1 cellular context compared by ENCODE assay signal in the genomic region with DNA sequence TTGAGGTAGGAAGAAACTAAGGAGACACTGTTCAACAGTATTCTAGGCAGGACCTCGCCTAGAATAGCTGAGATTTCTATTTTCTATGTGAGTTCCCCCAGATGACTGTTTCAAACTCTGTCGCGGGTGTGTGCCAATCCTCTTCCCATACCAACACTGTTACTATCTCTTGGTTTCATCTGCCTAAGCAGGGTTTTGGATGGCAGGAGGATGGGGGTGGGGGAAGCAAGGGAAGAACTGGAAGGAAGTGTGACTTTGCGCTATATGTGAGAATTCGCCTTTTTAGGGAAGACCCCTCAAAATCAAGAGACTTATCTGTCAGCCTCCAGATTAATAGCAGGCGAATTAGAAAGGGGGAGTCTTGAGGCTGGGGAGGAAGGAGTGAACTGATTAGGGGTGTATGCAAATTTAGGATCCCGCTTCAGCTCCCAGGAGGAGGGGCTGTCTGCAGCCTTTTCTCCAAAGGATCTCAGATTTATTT.
TF ChIP-seq lines count a peak whose summit lies in the region.

No MANE protein-coding gene starts in this region.

TF ChIP-seq in K562, 482 proteins besides CTCF, POLR2A, EP300 and RAD21 (continues in another document):
- TF ChIP-seq NFRKB (IDR thresholded peaks at IDR 0.05; ENCODE audit: low read depth), result 0 out of 2 replicates have a peak, but pooled peaks have one; percentile 37
- TF ChIP-seq, protein P1, sequence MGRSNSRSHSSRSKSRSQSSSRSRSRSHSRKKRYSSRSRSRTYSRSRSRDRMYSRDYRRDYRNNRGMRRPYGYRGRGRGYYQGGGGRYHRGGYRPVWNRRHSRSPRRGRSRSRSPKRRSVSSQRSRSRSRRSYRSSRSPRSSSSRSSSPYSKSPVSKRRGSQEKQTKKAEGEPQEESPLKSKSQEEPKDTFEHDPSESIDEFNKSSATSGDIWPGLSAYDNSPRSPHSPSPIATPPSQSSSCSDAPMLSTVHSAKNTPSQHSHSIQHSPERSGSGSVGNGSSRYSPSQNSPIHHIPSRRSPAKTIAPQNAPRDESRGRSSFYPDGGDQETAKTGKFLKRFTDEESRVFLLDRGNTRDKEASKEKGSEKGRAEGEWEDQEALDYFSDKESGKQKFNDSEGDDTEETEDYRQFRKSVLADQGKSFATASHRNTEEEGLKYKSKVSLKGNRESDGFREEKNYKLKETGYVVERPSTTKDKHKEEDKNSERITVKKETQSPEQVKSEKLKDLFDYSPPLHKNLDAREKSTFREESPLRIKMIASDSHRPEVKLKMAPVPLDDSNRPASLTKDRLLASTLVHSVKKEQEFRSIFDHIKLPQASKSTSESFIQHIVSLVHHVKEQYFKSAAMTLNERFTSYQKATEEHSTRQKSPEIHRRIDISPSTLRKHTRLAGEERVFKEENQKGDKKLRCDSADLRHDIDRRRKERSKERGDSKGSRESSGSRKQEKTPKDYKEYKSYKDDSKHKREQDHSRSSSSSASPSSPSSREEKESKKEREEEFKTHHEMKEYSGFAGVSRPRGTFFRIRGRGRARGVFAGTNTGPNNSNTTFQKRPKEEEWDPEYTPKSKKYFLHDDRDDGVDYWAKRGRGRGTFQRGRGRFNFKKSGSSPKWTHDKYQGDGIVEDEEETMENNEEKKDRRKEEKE (IDR thresholded peaks at IDR 0.05; ENCODE audit: borderline replicate concordance in 1 of 2, control insufficient read depth in 1 of 2, low read depth in 2 of 2, low read length in 1 of 2), result peak in 1 of 2 experiments; percentile 81; a peak in 1 of 4 replicates
- TF ChIP-seq, protein P2, sequence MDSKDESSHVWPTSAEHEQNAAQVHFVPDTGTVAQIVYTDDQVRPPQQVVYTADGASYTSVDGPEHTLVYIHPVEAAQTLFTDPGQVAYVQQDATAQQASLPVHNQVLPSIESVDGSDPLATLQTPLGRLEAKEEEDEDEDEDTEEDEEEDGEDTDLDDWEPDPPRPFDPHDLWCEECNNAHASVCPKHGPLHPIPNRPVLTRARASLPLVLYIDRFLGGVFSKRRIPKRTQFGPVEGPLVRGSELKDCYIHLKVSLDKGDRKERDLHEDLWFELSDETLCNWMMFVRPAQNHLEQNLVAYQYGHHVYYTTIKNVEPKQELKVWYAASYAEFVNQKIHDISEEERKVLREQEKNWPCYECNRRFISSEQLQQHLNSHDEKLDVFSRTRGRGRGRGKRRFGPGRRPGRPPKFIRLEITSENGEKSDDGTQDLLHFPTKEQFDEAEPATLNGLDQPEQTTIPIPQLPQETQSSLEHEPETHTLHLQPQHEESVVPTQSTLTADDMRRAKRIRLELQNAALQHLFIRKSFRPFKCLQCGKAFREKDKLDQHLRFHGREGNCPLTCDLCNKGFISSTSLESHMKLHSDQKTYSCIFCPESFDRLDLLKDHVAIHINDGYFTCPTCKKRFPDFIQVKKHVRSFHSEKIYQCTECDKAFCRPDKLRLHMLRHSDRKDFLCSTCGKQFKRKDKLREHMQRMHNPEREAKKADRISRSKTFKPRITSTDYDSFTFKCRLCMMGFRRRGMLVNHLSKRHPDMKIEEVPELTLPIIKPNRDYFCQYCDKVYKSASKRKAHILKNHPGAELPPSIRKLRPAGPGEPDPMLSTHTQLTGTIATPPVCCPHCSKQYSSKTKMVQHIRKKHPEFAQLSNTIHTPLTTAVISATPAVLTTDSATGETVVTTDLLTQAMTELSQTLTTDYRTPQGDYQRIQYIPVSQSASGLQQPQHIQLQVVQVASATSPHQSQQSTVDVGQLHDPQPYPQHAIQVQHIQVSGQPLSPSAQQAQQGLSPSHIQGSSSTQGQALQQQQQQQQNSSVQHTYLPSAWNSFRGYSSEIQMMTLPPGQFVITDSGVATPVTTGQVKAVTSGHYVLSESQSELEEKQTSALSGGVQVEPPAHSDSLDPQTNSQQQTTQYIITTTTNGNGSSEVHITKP (IDR thresholded peaks at IDR 0.05; ENCODE audit: partially characterized antibody), result peak; percentile 61
- TF ChIP-seq, protein P3, sequence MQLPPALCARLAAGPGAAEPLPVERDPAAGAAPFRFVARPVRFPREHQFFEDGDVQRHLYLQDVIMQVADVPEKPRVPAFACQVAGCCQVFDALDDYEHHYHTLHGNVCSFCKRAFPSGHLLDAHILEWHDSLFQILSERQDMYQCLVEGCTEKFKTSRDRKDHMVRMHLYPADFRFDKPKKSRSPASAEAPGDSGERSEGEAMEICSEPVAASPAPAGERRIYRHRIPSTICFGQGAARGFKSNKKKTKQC (CRISPR knock-in tag; IDR thresholded peaks at IDR 0.05), result no peak
- peak; percentile 96 for TF ChIP-seq TBP (optimal IDR thresholded peaks at IDR 0.05; ENCODE audit: low read depth, low read length)
- TF ChIP-seq TCF3 (CRISPR knock-in tag; IDR thresholded peaks at IDR 0.05), result no peak; the same call in 1 of the 2 replicates
- TF ChIP-seq ILK (tag; IDR thresholded peaks at IDR 0.05; ENCODE audit: borderline replicate concordance, low read depth), result 0 out of 2 replicates have a peak, but pooled peaks have one; percentile 36
- peak; percentile 51 for TF ChIP-seq BRD9 (IDR thresholded peaks at IDR 0.05; ENCODE audit: low read depth, partially characterized antibody)
- peak; percentile 63 to 75 for TF ChIP-seq KDM1A (IDR thresholded peaks at IDR 0.05)
- TF ChIP-seq, protein P4, sequence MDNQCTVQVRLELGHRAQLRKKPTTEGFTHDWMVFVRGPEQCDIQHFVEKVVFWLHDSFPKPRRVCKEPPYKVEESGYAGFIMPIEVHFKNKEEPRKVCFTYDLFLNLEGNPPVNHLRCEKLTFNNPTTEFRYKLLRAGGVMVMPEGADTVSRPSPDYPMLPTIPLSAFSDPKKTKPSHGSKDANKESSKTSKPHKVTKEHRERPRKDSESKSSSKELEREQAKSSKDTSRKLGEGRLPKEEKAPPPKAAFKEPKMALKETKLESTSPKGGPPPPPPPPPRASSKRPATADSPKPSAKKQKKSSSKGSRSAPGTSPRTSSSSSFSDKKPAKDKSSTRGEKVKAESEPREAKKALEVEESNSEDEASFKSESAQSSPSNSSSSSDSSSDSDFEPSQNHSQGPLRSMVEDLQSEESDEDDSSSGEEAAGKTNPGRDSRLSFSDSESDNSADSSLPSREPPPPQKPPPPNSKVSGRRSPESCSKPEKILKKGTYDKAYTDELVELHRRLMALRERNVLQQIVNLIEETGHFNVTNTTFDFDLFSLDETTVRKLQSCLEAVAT (IDR thresholded peaks at IDR 0.05), result peak in 1 of 2 experiments; percentile 17; a peak in 1 of 4 replicates
- peak; percentile 46; the same call in 1 of the 2 replicates for TF ChIP-seq SUPT5H (IDR thresholded peaks at IDR 0.05)
- peak; percentile 37 for TF ChIP-seq POLR2B (IDR thresholded peaks at IDR 0.05; ENCODE audit: low read depth, partially characterized antibody)
- TF ChIP-seq, protein P5, sequence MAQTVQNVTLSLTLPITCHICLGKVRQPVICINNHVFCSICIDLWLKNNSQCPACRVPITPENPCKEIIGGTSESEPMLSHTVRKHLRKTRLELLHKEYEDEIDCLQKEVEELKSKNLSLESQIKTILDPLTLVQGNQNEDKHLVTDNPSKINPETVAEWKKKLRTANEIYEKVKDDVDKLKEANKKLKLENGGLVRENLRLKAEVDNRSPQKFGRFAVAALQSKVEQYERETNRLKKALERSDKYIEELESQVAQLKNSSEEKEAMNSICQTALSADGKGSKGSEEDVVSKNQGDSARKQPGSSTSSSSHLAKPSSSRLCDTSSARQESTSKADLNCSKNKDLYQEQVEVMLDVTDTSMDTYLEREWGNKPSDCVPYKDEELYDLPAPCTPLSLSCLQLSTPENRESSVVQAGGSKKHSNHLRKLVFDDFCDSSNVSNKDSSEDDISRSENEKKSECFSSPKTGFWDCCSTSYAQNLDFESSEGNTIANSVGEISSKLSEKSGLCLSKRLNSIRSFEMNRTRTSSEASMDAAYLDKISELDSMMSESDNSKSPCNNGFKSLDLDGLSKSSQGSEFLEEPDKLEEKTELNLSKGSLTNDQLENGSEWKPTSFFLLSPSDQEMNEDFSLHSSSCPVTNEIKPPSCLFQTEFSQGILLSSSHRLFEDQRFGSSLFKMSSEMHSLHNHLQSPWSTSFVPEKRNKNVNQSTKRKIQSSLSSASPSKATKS (CRISPR knock-in tag; IDR thresholded peaks at IDR 0.05), result no peak
- no peak for TF ChIP-seq CXXC5 (CRISPR knock-in tag; IDR thresholded peaks at IDR 0.05)
- no peak for TF ChIP-seq ZNF134 (CRISPR knock-in tag; conservative IDR thresholded peaks at IDR 0.05)
- no peak for TF ChIP-seq ZNF121 (CRISPR knock-in tag; conservative IDR thresholded peaks at IDR 0.05)
- TF ChIP-seq U2AF1 (optimal IDR thresholded peaks at IDR 0.05; ENCODE audit: low read depth, low read length), result no peak
- no peak for TF ChIP-seq TAL1 (IDR thresholded peaks at IDR 0.05)
- TF ChIP-seq, protein P6, sequence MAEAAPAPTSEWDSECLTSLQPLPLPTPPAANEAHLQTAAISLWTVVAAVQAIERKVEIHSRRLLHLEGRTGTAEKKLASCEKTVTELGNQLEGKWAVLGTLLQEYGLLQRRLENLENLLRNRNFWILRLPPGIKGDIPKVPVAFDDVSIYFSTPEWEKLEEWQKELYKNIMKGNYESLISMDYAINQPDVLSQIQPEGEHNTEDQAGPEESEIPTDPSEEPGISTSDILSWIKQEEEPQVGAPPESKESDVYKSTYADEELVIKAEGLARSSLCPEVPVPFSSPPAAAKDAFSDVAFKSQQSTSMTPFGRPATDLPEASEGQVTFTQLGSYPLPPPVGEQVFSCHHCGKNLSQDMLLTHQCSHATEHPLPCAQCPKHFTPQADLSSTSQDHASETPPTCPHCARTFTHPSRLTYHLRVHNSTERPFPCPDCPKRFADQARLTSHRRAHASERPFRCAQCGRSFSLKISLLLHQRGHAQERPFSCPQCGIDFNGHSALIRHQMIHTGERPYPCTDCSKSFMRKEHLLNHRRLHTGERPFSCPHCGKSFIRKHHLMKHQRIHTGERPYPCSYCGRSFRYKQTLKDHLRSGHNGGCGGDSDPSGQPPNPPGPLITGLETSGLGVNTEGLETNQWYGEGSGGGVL (CRISPR knock-in tag; IDR thresholded peaks at IDR 0.05), result no peak
- TF ChIP-seq GABPA (tag; conservative IDR thresholded peaks at IDR 0.05; ENCODE audit: low read depth), result no peak
- TF ChIP-seq, protein P7, sequence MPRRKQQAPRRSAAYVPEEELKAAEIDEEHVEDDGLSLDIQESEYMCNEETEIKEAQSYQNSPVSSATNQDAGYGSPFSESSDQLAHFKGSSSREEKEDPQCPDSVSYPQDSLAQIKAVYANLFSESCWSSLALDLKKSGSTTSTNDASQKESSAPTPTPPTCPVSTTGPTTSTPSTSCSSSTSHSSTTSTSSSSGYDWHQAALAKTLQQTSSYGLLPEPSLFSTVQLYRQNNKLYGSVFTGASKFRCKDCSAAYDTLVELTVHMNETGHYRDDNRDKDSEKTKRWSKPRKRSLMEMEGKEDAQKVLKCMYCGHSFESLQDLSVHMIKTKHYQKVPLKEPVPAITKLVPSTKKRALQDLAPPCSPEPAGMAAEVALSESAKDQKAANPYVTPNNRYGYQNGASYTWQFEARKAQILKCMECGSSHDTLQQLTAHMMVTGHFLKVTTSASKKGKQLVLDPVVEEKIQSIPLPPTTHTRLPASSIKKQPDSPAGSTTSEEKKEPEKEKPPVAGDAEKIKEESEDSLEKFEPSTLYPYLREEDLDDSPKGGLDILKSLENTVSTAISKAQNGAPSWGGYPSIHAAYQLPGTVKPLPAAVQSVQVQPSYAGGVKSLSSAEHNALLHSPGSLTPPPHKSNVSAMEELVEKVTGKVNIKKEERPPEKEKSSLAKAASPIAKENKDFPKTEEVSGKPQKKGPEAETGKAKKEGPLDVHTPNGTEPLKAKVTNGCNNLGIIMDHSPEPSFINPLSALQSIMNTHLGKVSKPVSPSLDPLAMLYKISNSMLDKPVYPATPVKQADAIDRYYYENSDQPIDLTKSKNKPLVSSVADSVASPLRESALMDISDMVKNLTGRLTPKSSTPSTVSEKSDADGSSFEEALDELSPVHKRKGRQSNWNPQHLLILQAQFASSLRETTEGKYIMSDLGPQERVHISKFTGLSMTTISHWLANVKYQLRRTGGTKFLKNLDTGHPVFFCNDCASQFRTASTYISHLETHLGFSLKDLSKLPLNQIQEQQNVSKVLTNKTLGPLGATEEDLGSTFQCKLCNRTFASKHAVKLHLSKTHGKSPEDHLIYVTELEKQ (CRISPR knock-in tag; IDR thresholded peaks at IDR 0.05), result no peak
- peak; percentile 34 for TF ChIP-seq ZNF316 (IDR thresholded peaks at IDR 0.05)
- no peak for TF ChIP-seq TCF7L2 (IDR thresholded peaks at IDR 0.05; ENCODE audit: low read depth, low read length)
- TF ChIP-seq SMARCE1 (IDR thresholded peaks at IDR 0.05), result 0 out of 2 replicates have a peak, but pooled peaks have one; percentile 60
- TF ChIP-seq PML (IDR thresholded peaks at IDR 0.05; ENCODE audit: low read length), result peak; percentile 64; the same call in 1 of the 2 replicates
- no peak for TF ChIP-seq KLF10 (CRISPR knock-in tag; IDR thresholded peaks at IDR 0.05)
- peak; percentile 26; the same call in 1 of the 2 replicates for TF ChIP-seq GATA2 (CRISPR knock-in tag; IDR thresholded peaks at IDR 0.05)
- 0 out of 2 replicates have a peak, but pooled peaks have one; percentile 12 for TF ChIP-seq CREM (IDR thresholded peaks at IDR 0.05; ENCODE audit: low read depth)
- TF ChIP-seq, protein P8, sequence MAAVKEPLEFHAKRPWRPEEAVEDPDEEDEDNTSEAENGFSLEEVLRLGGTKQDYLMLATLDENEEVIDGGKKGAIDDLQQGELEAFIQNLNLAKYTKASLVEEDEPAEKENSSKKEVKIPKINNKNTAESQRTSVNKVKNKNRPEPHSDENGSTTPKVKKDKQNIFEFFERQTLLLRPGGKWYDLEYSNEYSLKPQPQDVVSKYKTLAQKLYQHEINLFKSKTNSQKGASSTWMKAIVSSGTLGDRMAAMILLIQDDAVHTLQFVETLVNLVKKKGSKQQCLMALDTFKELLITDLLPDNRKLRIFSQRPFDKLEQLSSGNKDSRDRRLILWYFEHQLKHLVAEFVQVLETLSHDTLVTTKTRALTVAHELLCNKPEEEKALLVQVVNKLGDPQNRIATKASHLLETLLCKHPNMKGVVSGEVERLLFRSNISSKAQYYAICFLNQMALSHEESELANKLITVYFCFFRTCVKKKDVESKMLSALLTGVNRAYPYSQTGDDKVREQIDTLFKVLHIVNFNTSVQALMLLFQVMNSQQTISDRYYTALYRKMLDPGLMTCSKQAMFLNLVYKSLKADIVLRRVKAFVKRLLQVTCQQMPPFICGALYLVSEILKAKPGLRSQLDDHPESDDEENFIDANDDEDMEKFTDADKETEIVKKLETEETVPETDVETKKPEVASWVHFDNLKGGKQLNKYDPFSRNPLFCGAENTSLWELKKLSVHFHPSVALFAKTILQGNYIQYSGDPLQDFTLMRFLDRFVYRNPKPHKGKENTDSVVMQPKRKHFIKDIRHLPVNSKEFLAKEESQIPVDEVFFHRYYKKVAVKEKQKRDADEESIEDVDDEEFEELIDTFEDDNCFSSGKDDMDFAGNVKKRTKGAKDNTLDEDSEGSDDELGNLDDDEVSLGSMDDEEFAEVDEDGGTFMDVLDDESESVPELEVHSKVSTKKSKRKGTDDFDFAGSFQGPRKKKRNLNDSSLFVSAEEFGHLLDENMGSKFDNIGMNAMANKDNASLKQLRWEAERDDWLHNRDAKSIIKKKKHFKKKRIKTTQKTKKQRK (IDR thresholded peaks at IDR 0.05; ENCODE audit: borderline replicate concordance, low read depth, low read length), result no peak
- no peak for TF ChIP-seq ZZZ3 (IDR thresholded peaks at IDR 0.05)
- TF ChIP-seq, protein P9, sequence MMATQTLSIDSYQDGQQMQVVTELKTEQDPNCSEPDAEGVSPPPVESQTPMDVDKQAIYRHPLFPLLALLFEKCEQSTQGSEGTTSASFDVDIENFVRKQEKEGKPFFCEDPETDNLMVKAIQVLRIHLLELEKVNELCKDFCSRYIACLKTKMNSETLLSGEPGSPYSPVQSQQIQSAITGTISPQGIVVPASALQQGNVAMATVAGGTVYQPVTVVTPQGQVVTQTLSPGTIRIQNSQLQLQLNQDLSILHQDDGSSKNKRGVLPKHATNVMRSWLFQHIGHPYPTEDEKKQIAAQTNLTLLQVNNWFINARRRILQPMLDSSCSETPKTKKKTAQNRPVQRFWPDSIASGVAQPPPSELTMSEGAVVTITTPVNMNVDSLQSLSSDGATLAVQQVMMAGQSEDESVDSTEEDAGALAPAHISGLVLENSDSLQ (IDR thresholded peaks at IDR 0.05), result peak; percentile 52
